In genomic region chr6:156865019-156865629, GRCh38 we compare ENCODE assay signal across 15 cellular contexts.
DNase-seq lines count a peak whose midpoint lies in the region; ATAC-seq and TF ChIP-seq lines count a peak whose summit lies in the region.
"Had no signal": no experiment of that assay in that cellular context is flagged by ENCODE, and none has a peak within 500 bp of the region (broad histone marks: within the 10 kb centered on the region; RNA-seq: fewer than 3 reads in every experiment).

No MANE protein-coding gene starts in this region.

- H3K27ac Mint-ChIP-seq in activated CD4-positive, alpha-beta T cell treated with anti-CD3 and anti-CD28 coated beads, Interleukin-2, amount 10 ng/mL, durations not matched to agents 24 days and 14 days, result peak overlapping the region; percentile 8
- H3K27ac Mint-ChIP-seq in activated CD4-positive, alpha-beta T cell treated with anti-CD3 and anti-CD28 coated beads for 36 hours, result no peak overlapping the region
- peak overlapping the region; percentile 28 for H3K27ac Mint-ChIP-seq in osteocyte (ENCODE audit: unreplicated experiment)
- H3K27ac Mint-ChIP-seq in activated T-helper 2 cell treated with anti-CD3 and anti-CD28 coated beads, Interferon-gamma antibody, Interleukin-2, Interleukin-4, amounts not matched to agents 10 μg/mL and 5 μg/mL and 100 μg/mL, durations not matched to agents 14 hours and 24 hours and 36 hours, result no peak overlapping the region

- no peak for TF ChIP-seq CTCF in osteocyte (IDR thresholded peaks at IDR 0.05)

- H3K9me3 Mint-ChIP-seq in activated CD4-positive, alpha-beta T cell treated with anti-CD3 and anti-CD28 coated beads, Interleukin-2, amount 10 ng/mL, durations not matched to agents 24 days and 14 days, result no peaks in the 10 kb centered on the region
- no peaks in the 10 kb centered on the region for H3K9me3 Mint-ChIP-seq in activated CD4-positive, alpha-beta T cell treated with anti-CD3 and anti-CD28 coated beads for 36 hours (ENCODE audit: low read depth)
- peaks cover 11% of the 10 kb centered on the region for H3K9me3 Mint-ChIP-seq in osteocyte (ENCODE audit: unreplicated experiment)
- no peaks in the 10 kb centered on the region for H3K9me3 Mint-ChIP-seq in activated T-helper 2 cell treated with anti-CD3 and anti-CD28 coated beads, Interferon-gamma antibody, Interleukin-2, Interleukin-4, amounts not matched to agents 10 μg/mL and 5 μg/mL and 100 μg/mL, durations not matched to agents 14 hours and 24 hours and 36 hours

- CTCF ChIA-PET in activated CD4-positive, alpha-beta T cell treated with anti-CD3 and anti-CD28 coated beads for 36 hours (lab: Charles Lee), result interaction anchor here (1.3 kb wide), 1 partner anchor 8 kb away, joined by 3 read pairs; no protein-coding TSS in a partner anchor

- intact Hi-C loops in activated CD4-positive, alpha-beta T cell treated with anti-CD3 and anti-CD28 coated beads, Interleukin-2, amount 10 ng/mL, durations not matched to agents 24 days and 14 days (cut with micrococcal nuclease), result no loop called here
- intact Hi-C loops in activated CD4-positive, alpha-beta T cell treated with anti-CD3 and anti-CD28 coated beads for 36 hours (cut with DNase I, micrococcal nuclease), result loop anchor here (5.0 kb wide), 2 partner anchors 157 to 303 kb away; no protein-coding TSS in a partner anchor
- intact Hi-C loops in activated T-helper 2 cell treated with anti-CD3 and anti-CD28 coated beads, Interferon-gamma antibody, Interleukin-2, Interleukin-4, amounts not matched to agents 10 μg/mL and 5 μg/mL and 100 μg/mL, durations not matched to agents 14 hours and 24 hours and 36 hours (cut with micrococcal nuclease), result no loop called here

- H3K36me3 Mint-ChIP-seq in activated CD4-positive, alpha-beta T cell treated with anti-CD3 and anti-CD28 coated beads, Interleukin-2, amount 10 ng/mL, durations not matched to agents 24 days and 14 days (ENCODE audit: low read depth), result peaks cover 1% of the 10 kb centered on the region
- peaks cover 12% of the 10 kb centered on the region for H3K36me3 Mint-ChIP-seq in activated CD4-positive, alpha-beta T cell treated with anti-CD3 and anti-CD28 coated beads for 36 hours (ENCODE audit: low read depth)
- H3K36me3 Mint-ChIP-seq in osteocyte (ENCODE audit: unreplicated experiment), result peaks cover 4% of the 10 kb centered on the region
- no peaks in the 10 kb centered on the region for H3K36me3 Mint-ChIP-seq in activated T-helper 2 cell treated with anti-CD3 and anti-CD28 coated beads, Interferon-gamma antibody, Interleukin-2, Interleukin-4, amounts not matched to agents 10 μg/mL and 5 μg/mL and 100 μg/mL, durations not matched to agents 14 hours and 24 hours and 36 hours (ENCODE audit: low read depth)

- DNase-seq in activated CD4-positive, alpha-beta T cell treated with anti-CD3 and anti-CD28 coated beads, Interleukin-2, amount 10 ng/mL, durations not matched to agents 24 days and 14 days, result no peak
- no peak for DNase-seq in activated CD4-positive, alpha-beta T cell treated with anti-CD3 and anti-CD28 coated beads for 36 hours
- DNase-seq in M059J (ENCODE audit: low read depth) (peak; percentile 18), amniotic epithelial cell (ENCODE audit: low read depth) (peak; percentile 77), osteocyte (ENCODE audit: extremely low spot score, unreplicated experiment) (no peak), globus pallidus (ENCODE audit: low spot score) (no peak)
- no peak for DNase-seq in effector CD8-positive, alpha-beta T cell (lab: John Stamatoyannopoulos, UW)
- DNase-seq in activated T-helper 2 cell treated with anti-CD3 and anti-CD28 coated beads, Interferon-gamma antibody, Interleukin-2, Interleukin-4, amounts not matched to agents 10 μg/mL and 5 μg/mL and 100 μg/mL, durations not matched to agents 14 hours and 24 hours and 36 hours (ENCODE audit: low spot score), result no peak
- DNase-seq: 8988T, Caco-2, hippocampal formation, NCI-H2081 treated with DMSO at 0.1 percent for 48 hours, NCI-H82, SIG-M5 had no signal

- peaks cover 49% of the 10 kb centered on the region for H3K4me1 Mint-ChIP-seq in activated CD4-positive, alpha-beta T cell treated with anti-CD3 and anti-CD28 coated beads, Interleukin-2, amount 10 ng/mL, durations not matched to agents 24 days and 14 days
- peaks cover 72% of the 10 kb centered on the region for H3K4me1 Mint-ChIP-seq in activated CD4-positive, alpha-beta T cell treated with anti-CD3 and anti-CD28 coated beads for 36 hours
- peaks cover 47% of the 10 kb centered on the region for H3K4me1 Mint-ChIP-seq in osteocyte (ENCODE audit: unreplicated experiment)
- peaks cover 44% of the 10 kb centered on the region for H3K4me1 Mint-ChIP-seq in activated T-helper 2 cell treated with anti-CD3 and anti-CD28 coated beads, Interferon-gamma antibody, Interleukin-2, Interleukin-4, amounts not matched to agents 10 μg/mL and 5 μg/mL and 100 μg/mL, durations not matched to agents 14 hours and 24 hours and 36 hours (ENCODE audit: low read depth)

- ATAC-seq in activated CD4-positive, alpha-beta T cell treated with anti-CD3 and anti-CD28 coated beads for 36 hours, result no peak

- no peaks in the 10 kb centered on the region for H3K27me3 Mint-ChIP-seq in activated CD4-positive, alpha-beta T cell treated with anti-CD3 and anti-CD28 coated beads, Interleukin-2, amount 10 ng/mL, durations not matched to agents 24 days and 14 days
- no peaks in the 10 kb centered on the region for H3K27me3 Mint-ChIP-seq in activated CD4-positive, alpha-beta T cell treated with anti-CD3 and anti-CD28 coated beads for 36 hours
- no peaks in the 10 kb centered on the region for H3K27me3 Mint-ChIP-seq in osteocyte (ENCODE audit: unreplicated experiment)
- H3K27me3 Mint-ChIP-seq in activated T-helper 2 cell treated with anti-CD3 and anti-CD28 coated beads, Interferon-gamma antibody, Interleukin-2, Interleukin-4, amounts not matched to agents 10 μg/mL and 5 μg/mL and 100 μg/mL, durations not matched to agents 14 hours and 24 hours and 36 hours (ENCODE audit: low read depth), result no peaks in the 10 kb centered on the region

- POLR2A ChIA-PET in activated CD4-positive, alpha-beta T cell treated with anti-CD3 and anti-CD28 coated beads for 36 hours (lab: Charles Lee), result no interaction called here

- no peak overlapping the region for H3K4me3 Mint-ChIP-seq in activated CD4-positive, alpha-beta T cell treated with anti-CD3 and anti-CD28 coated beads, Interleukin-2, amount 10 ng/mL, durations not matched to agents 24 days and 14 days
- no peak overlapping the region for H3K4me3 Mint-ChIP-seq in activated CD4-positive, alpha-beta T cell treated with anti-CD3 and anti-CD28 coated beads for 36 hours
- H3K4me3 Mint-ChIP-seq in osteocyte (ENCODE audit: unreplicated experiment), result no peak overlapping the region
- H3K4me3 Mint-ChIP-seq in activated T-helper 2 cell treated with anti-CD3 and anti-CD28 coated beads, Interferon-gamma antibody, Interleukin-2, Interleukin-4, amounts not matched to agents 10 μg/mL and 5 μg/mL and 100 μg/mL, durations not matched to agents 14 hours and 24 hours and 36 hours (ENCODE audit: low read depth), result no peak overlapping the region
- H3K4me3 Mint-ChIP-seq: neural crest cell had no signal

Comparison
In these comparisons a context has a peak if more than half of its experiments do, and no peak if none do; other contexts are left out.
1. H3K27ac Mint-ChIP-seq: peak in activated CD4-positive, alpha-beta T cell treated with anti-CD3 and anti-CD28 coated beads, Interleukin-2, amount 10 ng/mL, durations not matched to agents 24 days and 14 days (single experiment) and osteocyte (single experiment); none in activated CD4-positive, alpha-beta T cell treated with anti-CD3 and anti-CD28 coated beads for 36 hours (single experiment) and activated T-helper 2 cell treated with anti-CD3 and anti-CD28 coated beads, Interferon-gamma antibody, Interleukin-2, Interleukin-4, amounts not matched to agents 10 μg/mL and 5 μg/mL and 100 μg/mL, durations not matched to agents 14 hours and 24 hours and 36 hours (single experiment).
2. intact Hi-C loops: an anchor here in activated CD4-positive, alpha-beta T cell treated with anti-CD3 and anti-CD28 coated beads for 36 hours (5.0 kb wide); none called in activated CD4-positive, alpha-beta T cell treated with anti-CD3 and anti-CD28 coated beads, Interleukin-2, amount 10 ng/mL, durations not matched to agents 24 days and 14 days and activated T-helper 2 cell treated with anti-CD3 and anti-CD28 coated beads, Interferon-gamma antibody, Interleukin-2, Interleukin-4, amounts not matched to agents 10 μg/mL and 5 μg/mL and 100 μg/mL, durations not matched to agents 14 hours and 24 hours and 36 hours.
3. DNase-seq: peak in M059J (single experiment) and amniotic epithelial cell (single experiment); none in activated CD4-positive, alpha-beta T cell treated with anti-CD3 and anti-CD28 coated beads, Interleukin-2, amount 10 ng/mL, durations not matched to agents 24 days and 14 days (single experiment), activated CD4-positive, alpha-beta T cell treated with anti-CD3 and anti-CD28 coated beads for 36 hours (single experiment), osteocyte (single experiment), effector CD8-positive, alpha-beta T cell (single experiment), activated T-helper 2 cell treated with anti-CD3 and anti-CD28 coated beads, Interferon-gamma antibody, Interleukin-2, Interleukin-4, amounts not matched to agents 10 μg/mL and 5 μg/mL and 100 μg/mL, durations not matched to agents 14 hours and 24 hours and 36 hours (single experiment) and globus pallidus (single experiment).